In genomic region chr9:61666849-61667371, GRCh38 we compare ENCODE assay signal across 16 cellular contexts.
DNase-seq lines count a peak whose midpoint lies in the region; ATAC-seq and TF ChIP-seq lines count a peak whose summit lies in the region.
"Had no signal": no experiment of that assay in that cellular context is flagged by ENCODE, and none has a peak within 500 bp of the region (broad histone marks: within the 10 kb centered on the region; RNA-seq: fewer than 3 reads in every experiment).

No MANE protein-coding gene starts in this region.

- H3K36me3 Mint-ChIP-seq in activated CD4-positive, alpha-beta memory T cell treated with anti-CD3 and anti-CD28 coated beads, Interleukin-2, amount 10 ng/mL, durations not matched to agents 7 days and 5 days (ENCODE audit: low read depth): peaks cover 7% of the 10 kb centered on the region
- peaks cover 6% of the 10 kb centered on the region for H3K36me3 Mint-ChIP-seq in activated CD4-positive, alpha-beta memory T cell treated with anti-CD3 and anti-CD28 coated beads for 36 hours

- CTCF ChIA-PET in activated CD4-positive, alpha-beta memory T cell treated with anti-CD3 and anti-CD28 coated beads, Interleukin-2, amount 10 ng/mL, durations not matched to agents 7 days and 5 days (lab: Charles Lee): no interaction called here
- CTCF ChIA-PET in activated CD4-positive, alpha-beta memory T cell treated with anti-CD3 and anti-CD28 coated beads for 36 hours (lab: Charles Lee): no interaction called here

- POLR2A ChIA-PET in activated CD4-positive, alpha-beta memory T cell treated with anti-CD3 and anti-CD28 coated beads, Interleukin-2, amount 10 ng/mL, durations not matched to agents 7 days and 5 days (lab: Charles Lee): no interaction called here
- POLR2A ChIA-PET in activated CD4-positive, alpha-beta memory T cell treated with anti-CD3 and anti-CD28 coated beads for 36 hours (lab: Charles Lee): no interaction called here

- no peaks in the 10 kb centered on the region for H3K27me3 Mint-ChIP-seq in activated CD4-positive, alpha-beta memory T cell treated with anti-CD3 and anti-CD28 coated beads, Interleukin-2, amount 10 ng/mL, durations not matched to agents 7 days and 5 days
- no peaks in the 10 kb centered on the region for H3K27me3 Mint-ChIP-seq in activated CD4-positive, alpha-beta memory T cell treated with anti-CD3 and anti-CD28 coated beads for 36 hours

- H3K4me3 ChIP-seq in Jurkat, Clone E6-1 (ENCODE audit: low read length): peak overlapping the region; percentile 27
- H3K4me3 ChIP-seq in spleen: no peak overlapping the region
- H3K4me3 ChIP-seq: BLaER1 treated with 17β-estradiol and CSF1 and Interleukin-3, amounts not matched to agents 10 nM and 100 nM had no signal

- no peak for TF ChIP-seq POLR2A in spleen (IDR thresholded peaks at IDR 0.05)

- no peaks in the 10 kb centered on the region for H3K4me1 Mint-ChIP-seq in activated CD4-positive, alpha-beta memory T cell treated with anti-CD3 and anti-CD28 coated beads, Interleukin-2, amount 10 ng/mL, durations not matched to agents 7 days and 5 days
- H3K4me1 Mint-ChIP-seq in activated CD4-positive, alpha-beta memory T cell treated with anti-CD3 and anti-CD28 coated beads for 36 hours (ENCODE audit: low read depth): no peaks in the 10 kb centered on the region

- H3K27me3 ChIP-seq in spleen (replicated peaks in 1 of 7): no peaks in the 10 kb centered on the region
- H3K27me3 ChIP-seq: BLaER1 treated with 17β-estradiol and CSF1 and Interleukin-3, amounts not matched to agents 10 nM and 100 nM had no signal

- H3K4me1 ChIP-seq in spleen: no peaks in the 10 kb centered on the region
- H3K4me1 ChIP-seq: BLaER1 treated with 17β-estradiol and CSF1 and Interleukin-3, amounts not matched to agents 10 nM and 100 nM had no signal

- H3K4me3 Mint-ChIP-seq in activated CD4-positive, alpha-beta memory T cell treated with anti-CD3 and anti-CD28 coated beads, Interleukin-2, amount 10 ng/mL, durations not matched to agents 7 days and 5 days: no peak overlapping the region
- no peak overlapping the region for H3K4me3 Mint-ChIP-seq in activated CD4-positive, alpha-beta memory T cell treated with anti-CD3 and anti-CD28 coated beads for 36 hours

- H3K36me3 ChIP-seq in spleen: no peaks in the 10 kb centered on the region
- H3K36me3 ChIP-seq: BLaER1 treated with 17β-estradiol and CSF1 and Interleukin-3, amounts not matched to agents 10 nM and 100 nM had no signal

- H3K9me3 Mint-ChIP-seq in activated CD4-positive, alpha-beta memory T cell treated with anti-CD3 and anti-CD28 coated beads, Interleukin-2, amount 10 ng/mL, durations not matched to agents 7 days and 5 days: peaks cover 36% of the 10 kb centered on the region
- H3K9me3 Mint-ChIP-seq in activated CD4-positive, alpha-beta memory T cell treated with anti-CD3 and anti-CD28 coated beads for 36 hours: peaks cover 35% of the 10 kb centered on the region

- intact Hi-C loops in activated CD4-positive, alpha-beta memory T cell treated with anti-CD3 and anti-CD28 coated beads for 36 hours (cut with micrococcal nuclease): no loop called here
- intact Hi-C loops in spleen (cut with DNase I; ENCODE audit: low total_unique reads): no loop called here

- no peak overlapping the region for H3K27ac ChIP-seq in spleen
- H3K27ac ChIP-seq: 22Rv1; BLaER1 treated with 17β-estradiol and CSF1 and Interleukin-3, amounts not matched to agents 10 nM and 100 nM had no signal

- DNase-seq in activated CD4-positive, alpha-beta memory T cell treated with anti-CD3 and anti-CD28 coated beads, Interleukin-2, amount 10 ng/mL, durations not matched to agents 7 days and 5 days: peak; percentile 3
- no peak for DNase-seq in activated CD4-positive, alpha-beta memory T cell treated with anti-CD3 and anti-CD28 coated beads for 36 hours
- DNase-seq in Jurkat, Clone E6-1 (ENCODE audit: low read depth, low spot score): no peak
- peak; percentile 35 for DNase-seq in islet precursor cell
- DNase-seq in spleen: peak; percentile 52
- no peak for DNase-seq in T1000 (lab: John Stamatoyannopoulos, UW)
- DNase-seq in GM13976 (ENCODE audit: low spot score): no peak
- DNase-seq: DMS 273 treated with DMSO at 0.1 percent for 48 hours, HCEC 1CT, IMR-90, NCI-H1417 treated with DMSO at 0.1 percent for 48 hours, NCI-H2029, NCI-H524 had no signal

- H3K9me3 ChIP-seq in spleen: peaks cover 0 to 67% (median 46%) of the 10 kb centered on the region in 8 donors

- no peak for ATAC-seq in HG03460 (IDR thresholded peaks at IDR 0.05; ENCODE audit: unreplicated experiment)

- TF ChIP-seq CTCF in spleen (IDR thresholded peaks at IDR 0.05 in 8 of 11, conservative IDR thresholded peaks at IDR 0.05 in 3 of 11) (no peak), GM13976 (IDR thresholded peaks at IDR 0.05; ENCODE audit: borderline replicate concordance, control extremely low read depth, extremely low read depth, insufficient read depth, missing control alignments) (no peak)

- no peak overlapping the region for H3K27ac Mint-ChIP-seq in activated CD4-positive, alpha-beta memory T cell treated with anti-CD3 and anti-CD28 coated beads, Interleukin-2, amount 10 ng/mL, durations not matched to agents 7 days and 5 days
- H3K27ac Mint-ChIP-seq in activated CD4-positive, alpha-beta memory T cell treated with anti-CD3 and anti-CD28 coated beads for 36 hours: no peak overlapping the region

- WGBS in spleen, 5 donors: 83 to 89% (median 88%) methylated on average over 26 of the region's 26 CpGs

- in situ Hi-C loops in GM13976 (cut with MboI; ENCODE audit: low sequenced_read_pairs, unreplicated experiment): no loop called here

Comparison
In these comparisons a context has a peak if more than half of its experiments do, and no peak if none do; other contexts are left out.
1. DNase-seq: peak in activated CD4-positive, alpha-beta memory T cell treated with anti-CD3 and anti-CD28 coated beads, Interleukin-2, amount 10 ng/mL, durations not matched to agents 7 days and 5 days (single experiment), islet precursor cell (single experiment) and spleen (single experiment); none in activated CD4-positive, alpha-beta memory T cell treated with anti-CD3 and anti-CD28 coated beads for 36 hours (single experiment), Jurkat, Clone E6-1 (single experiment), T1000 (single experiment) and GM13976 (single experiment).